Comparison of ENCODE assay signal across 1 cellular context in the genomic region with DNA sequence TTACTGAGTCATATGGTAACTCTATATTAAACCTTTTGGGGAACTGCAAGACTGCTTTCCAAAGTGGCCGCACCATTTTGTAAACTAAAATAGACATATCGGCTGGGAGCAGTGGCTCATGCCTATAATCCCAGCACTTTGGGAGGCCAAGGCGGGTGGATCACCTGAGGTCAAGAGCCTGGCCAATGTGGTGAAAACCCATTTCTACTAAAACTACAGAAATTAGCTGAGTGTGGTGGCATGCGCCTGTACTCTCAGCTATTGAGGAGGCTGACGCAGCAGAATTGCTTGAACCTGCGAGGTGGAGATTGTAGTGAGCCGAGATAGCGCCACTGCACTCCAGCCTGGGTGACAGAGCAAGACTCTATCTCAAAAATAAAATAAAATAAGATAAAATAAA.
A peak's percentile ranks its signal among the peaks of the same experiment; 100 is the strongest.
TF ChIP-seq lines count a peak whose summit lies in the region.
"Not testable (repeated sequence)": the region's sequence is repeated elsewhere in the genome, so short reads cannot be mapped to it uniquely, and the experiment has no call there.

No MANE protein-coding gene starts in this region.

TF ChIP-seq in K562, 482 proteins besides CTCF, POLR2A, EP300 and RAD21 (continues in another document):
- TF ChIP-seq RCOR1 (IDR thresholded peaks at IDR 0.05; ENCODE audit: borderline replicate concordance in 1 of 2, low read depth in 2 of 2, low read length in 2 of 2) (peak; percentile 34 to 85; a peak in 3 of 4 replicates), TCF3 (CRISPR knock-in tag; IDR thresholded peaks at IDR 0.05) (peak; percentile 82), TEAD4 (IDR thresholded peaks at IDR 0.05; ENCODE audit: low read length) (peak; percentile 65), MBD2 (IDR thresholded peaks at IDR 0.05; ENCODE audit: borderline replicate concordance, low read depth) (0 out of 2 replicates have a peak, but pooled peaks have one; percentile 14), BCOR (IDR thresholded peaks at IDR 0.05) (peak; percentile 55; the same call in 1 of the 2 replicates), MEIS2 (IDR thresholded peaks at IDR 0.05; ENCODE audit: partially characterized antibody) (peak; percentile 1), MAFK (IDR thresholded peaks at IDR 0.05; ENCODE audit: low read length) (peak; percentile 87), POLR2AphosphoS5 (IDR thresholded peaks at IDR 0.05; ENCODE audit: control insufficient read depth, insufficient read depth, low read depth, low read length) (peak; percentile 41; the same call in 1 of the 2 replicates), JUND (IDR thresholded peaks at IDR 0.05; ENCODE audit: borderline replicate concordance, low read depth, low read length) (peak; percentile 15; the same call in 1 of the 2 replicates), NFIC (IDR thresholded peaks at IDR 0.05) (peak; percentile 51), SMARCE1 (IDR thresholded peaks at IDR 0.05) (peak; percentile 90), ZNF583 (CRISPR knock-in tag; IDR thresholded peaks at IDR 0.05) (0 out of 2 replicates have a peak, but pooled peaks have one; percentile 23), NFRKB (IDR thresholded peaks at IDR 0.05; ENCODE audit: low read depth) (peak; percentile 39; the same call in 1 of the 2 replicates), ZNF316 (IDR thresholded peaks at IDR 0.05) (peak; percentile 100), TAL1 (IDR thresholded peaks at IDR 0.05) (peak; percentile 79), ARNT (IDR thresholded peaks at IDR 0.05) (peak in 1 of 2 experiments; percentile 71; a peak in 1 of 4 replicates), ARID1B (IDR thresholded peaks at IDR 0.05) (peak; percentile 95), ZNF436 (CRISPR knock-in tag; IDR thresholded peaks at IDR 0.05) (0 out of 2 replicates have a peak, but pooled peaks have one; percentile 13), NFE2L1 (tag; IDR thresholded peaks at IDR 0.05; ENCODE audit: borderline replicate concordance, low read depth) (peak; percentile 49; the same call in 1 of the 2 replicates), MTA2 (IDR thresholded peaks at IDR 0.05; ENCODE audit: low read depth) (peak; percentile 51; the same call in 1 of the 2 replicates), NBN (IDR thresholded peaks at IDR 0.05; ENCODE audit: low read depth) (peak; percentile 47; the same call in 1 of the 2 replicates), XRCC3 (IDR thresholded peaks at IDR 0.05) (peak; percentile 51; the same call in 1 of the 2 replicates), MAFF (IDR thresholded peaks at IDR 0.05; ENCODE audit: low read length) (peak; percentile 94), KDM1A (IDR thresholded peaks at IDR 0.05) (peak; percentile 89 to 91), BHLHE40 (IDR thresholded peaks at IDR 0.05; ENCODE audit: low read length) (peak; percentile 52; the same call in 1 of the 2 replicates), SMARCA4 (IDR thresholded peaks at IDR 0.05) (peak; percentile 91), MTA3 (IDR thresholded peaks at IDR 0.05; ENCODE audit: borderline replicate concordance) (peak; percentile 12; the same call in 1 of the 2 replicates), BACH1 (tag; IDR thresholded peaks at IDR 0.05) (peak; percentile 60; the same call in 1 of the 2 replicates), NRF1 (conservative IDR thresholded peaks at IDR 0.05 in 1 of 2, IDR thresholded peaks at IDR 0.05 in 1 of 2) (peak; percentile 75 to 78), EHMT2 (IDR thresholded peaks at IDR 0.05) (peak; percentile 79), NFE2 (IDR thresholded peaks at IDR 0.05; ENCODE audit: low read depth) (peak; percentile 97), HDAC2 (IDR thresholded peaks at IDR 0.05) (peak; percentile 42; the same call in 1 of the 2 replicates), C11orf30 (IDR thresholded peaks at IDR 0.05; ENCODE audit: low read depth) (peak; percentile 99), GATA2 (CRISPR knock-in tag; IDR thresholded peaks at IDR 0.05) (peak; percentile 41; the same call in 1 of the 2 replicates), CREM (IDR thresholded peaks at IDR 0.05; ENCODE audit: low read depth) (peak; percentile 32; the same call in 1 of the 2 replicates), TRIM28 (IDR thresholded peaks at IDR 0.05) (peak; percentile 79)
- not testable (repeated sequence) for TF ChIP-seq TEAD4 (CRISPR knock-in tag; IDR thresholded peaks at IDR 0.05; ENCODE audit: borderline replicate concordance); JUND (tag; IDR thresholded peaks at IDR 0.05; ENCODE audit: borderline replicate concordance, low read depth, low read length)
- TF ChIP-seq, protein P1, sequence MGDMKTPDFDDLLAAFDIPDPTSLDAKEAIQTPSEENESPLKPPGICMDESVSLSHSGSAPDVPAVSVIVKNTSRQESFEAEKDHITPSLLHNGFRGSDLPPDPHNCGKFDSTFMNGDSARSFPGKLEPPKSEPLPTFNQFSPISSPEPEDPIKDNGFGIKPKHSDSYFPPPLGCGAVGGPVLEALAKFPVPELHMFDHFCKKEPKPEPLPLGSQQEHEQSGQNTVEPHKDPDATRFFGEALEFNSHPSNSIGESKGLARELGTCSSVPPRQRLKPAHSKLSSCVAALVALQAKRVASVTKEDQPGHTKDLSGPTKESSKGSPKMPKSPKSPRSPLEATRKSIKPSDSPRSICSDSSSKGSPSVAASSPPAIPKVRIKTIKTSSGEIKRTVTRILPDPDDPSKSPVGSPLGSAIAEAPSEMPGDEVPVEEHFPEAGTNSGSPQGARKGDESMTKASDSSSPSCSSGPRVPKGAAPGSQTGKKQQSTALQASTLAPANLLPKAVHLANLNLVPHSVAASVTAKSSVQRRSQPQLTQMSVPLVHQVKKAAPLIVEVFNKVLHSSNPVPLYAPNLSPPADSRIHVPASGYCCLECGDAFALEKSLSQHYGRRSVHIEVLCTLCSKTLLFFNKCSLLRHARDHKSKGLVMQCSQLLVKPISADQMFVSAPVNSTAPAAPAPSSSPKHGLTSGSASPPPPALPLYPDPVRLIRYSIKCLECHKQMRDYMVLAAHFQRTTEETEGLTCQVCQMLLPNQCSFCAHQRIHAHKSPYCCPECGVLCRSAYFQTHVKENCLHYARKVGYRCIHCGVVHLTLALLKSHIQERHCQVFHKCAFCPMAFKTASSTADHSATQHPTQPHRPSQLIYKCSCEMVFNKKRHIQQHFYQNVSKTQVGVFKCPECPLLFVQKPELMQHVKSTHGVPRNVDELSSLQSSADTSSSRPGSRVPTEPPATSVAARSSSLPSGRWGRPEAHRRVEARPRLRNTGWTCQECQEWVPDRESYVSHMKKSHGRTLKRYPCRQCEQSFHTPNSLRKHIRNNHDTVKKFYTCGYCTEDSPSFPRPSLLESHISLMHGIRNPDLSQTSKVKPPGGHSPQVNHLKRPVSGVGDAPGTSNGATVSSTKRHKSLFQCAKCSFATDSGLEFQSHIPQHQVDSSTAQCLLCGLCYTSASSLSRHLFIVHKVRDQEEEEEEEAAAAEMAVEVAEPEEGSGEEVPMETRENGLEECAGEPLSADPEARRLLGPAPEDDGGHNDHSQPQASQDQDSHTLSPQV (IDR thresholded peaks at IDR 0.05): peak; percentile 79
- TF ChIP-seq, protein P2, sequence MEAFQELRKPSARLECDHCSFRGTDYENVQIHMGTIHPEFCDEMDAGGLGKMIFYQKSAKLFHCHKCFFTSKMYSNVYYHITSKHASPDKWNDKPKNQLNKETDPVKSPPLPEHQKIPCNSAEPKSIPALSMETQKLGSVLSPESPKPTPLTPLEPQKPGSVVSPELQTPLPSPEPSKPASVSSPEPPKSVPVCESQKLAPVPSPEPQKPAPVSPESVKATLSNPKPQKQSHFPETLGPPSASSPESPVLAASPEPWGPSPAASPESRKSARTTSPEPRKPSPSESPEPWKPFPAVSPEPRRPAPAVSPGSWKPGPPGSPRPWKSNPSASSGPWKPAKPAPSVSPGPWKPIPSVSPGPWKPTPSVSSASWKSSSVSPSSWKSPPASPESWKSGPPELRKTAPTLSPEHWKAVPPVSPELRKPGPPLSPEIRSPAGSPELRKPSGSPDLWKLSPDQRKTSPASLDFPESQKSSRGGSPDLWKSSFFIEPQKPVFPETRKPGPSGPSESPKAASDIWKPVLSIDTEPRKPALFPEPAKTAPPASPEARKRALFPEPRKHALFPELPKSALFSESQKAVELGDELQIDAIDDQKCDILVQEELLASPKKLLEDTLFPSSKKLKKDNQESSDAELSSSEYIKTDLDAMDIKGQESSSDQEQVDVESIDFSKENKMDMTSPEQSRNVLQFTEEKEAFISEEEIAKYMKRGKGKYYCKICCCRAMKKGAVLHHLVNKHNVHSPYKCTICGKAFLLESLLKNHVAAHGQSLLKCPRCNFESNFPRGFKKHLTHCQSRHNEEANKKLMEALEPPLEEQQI (IDR thresholded peaks at IDR 0.05): peak; percentile 86
- TF ChIP-seq, protein P3, sequence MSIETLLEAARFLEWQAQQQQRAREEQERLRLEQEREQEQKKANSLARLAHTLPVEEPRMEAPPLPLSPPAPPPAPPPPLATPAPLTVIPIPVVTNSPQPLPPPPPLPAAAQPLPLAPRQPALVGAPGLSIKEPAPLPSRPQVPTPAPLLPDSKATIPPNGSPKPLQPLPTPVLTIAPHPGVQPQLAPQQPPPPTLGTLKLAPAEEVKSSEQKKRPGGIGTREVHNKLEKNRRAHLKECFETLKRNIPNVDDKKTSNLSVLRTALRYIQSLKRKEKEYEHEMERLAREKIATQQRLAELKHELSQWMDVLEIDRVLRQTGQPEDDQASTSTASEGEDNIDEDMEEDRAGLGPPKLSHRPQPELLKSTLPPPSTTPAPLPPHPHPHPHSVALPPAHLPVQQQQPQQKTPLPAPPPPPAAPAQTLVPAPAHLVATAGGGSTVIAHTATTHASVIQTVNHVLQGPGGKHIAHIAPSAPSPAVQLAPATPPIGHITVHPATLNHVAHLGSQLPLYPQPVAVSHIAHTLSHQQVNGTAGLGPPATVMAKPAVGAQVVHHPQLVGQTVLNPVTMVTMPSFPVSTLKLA (conservative IDR thresholded peaks at IDR 0.05): peak; percentile 16 to 63; a peak in 3 of 4 replicates
- TF ChIP-seq, protein P4, sequence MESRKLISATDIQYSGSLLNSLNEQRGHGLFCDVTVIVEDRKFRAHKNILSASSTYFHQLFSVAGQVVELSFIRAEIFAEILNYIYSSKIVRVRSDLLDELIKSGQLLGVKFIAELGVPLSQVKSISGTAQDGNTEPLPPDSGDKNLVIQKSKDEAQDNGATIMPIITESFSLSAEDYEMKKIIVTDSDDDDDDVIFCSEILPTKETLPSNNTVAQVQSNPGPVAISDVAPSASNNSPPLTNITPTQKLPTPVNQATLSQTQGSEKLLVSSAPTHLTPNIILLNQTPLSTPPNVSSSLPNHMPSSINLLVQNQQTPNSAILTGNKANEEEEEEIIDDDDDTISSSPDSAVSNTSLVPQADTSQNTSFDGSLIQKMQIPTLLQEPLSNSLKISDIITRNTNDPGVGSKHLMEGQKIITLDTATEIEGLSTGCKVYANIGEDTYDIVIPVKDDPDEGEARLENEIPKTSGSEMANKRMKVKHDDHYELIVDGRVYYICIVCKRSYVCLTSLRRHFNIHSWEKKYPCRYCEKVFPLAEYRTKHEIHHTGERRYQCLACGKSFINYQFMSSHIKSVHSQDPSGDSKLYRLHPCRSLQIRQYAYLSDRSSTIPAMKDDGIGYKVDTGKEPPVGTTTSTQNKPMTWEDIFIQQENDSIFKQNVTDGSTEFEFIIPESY (CRISPR knock-in tag; IDR thresholded peaks at IDR 0.05): 0 out of 2 replicates have a peak, but pooled peaks have one; percentile 42
- TF ChIP-seq, protein P5, sequence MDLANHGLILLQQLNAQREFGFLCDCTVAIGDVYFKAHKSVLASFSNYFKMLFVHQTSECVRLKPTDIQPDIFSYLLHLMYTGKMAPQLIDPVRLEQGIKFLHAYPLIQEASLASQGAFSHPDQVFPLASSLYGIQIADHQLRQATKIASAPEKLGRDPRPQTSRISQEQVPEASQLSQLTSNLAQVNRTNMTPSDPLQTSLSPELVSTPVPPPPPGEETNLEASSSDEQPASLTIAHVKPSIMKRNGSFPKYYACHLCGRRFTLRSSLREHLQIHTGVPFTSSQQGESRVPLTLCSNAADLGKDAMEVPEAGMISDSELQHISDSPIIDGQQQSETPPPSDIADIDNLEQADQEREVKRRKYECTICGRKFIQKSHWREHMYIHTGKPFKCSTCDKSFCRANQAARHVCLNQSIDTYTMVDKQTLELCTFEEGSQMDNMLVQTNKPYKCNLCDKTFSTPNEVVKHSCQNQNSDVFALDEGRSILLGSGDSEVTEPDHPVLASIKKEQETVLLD (IDR thresholded peaks at IDR 0.05): 0 out of 2 replicates have a peak, but pooled peaks have one; percentile 23
